9 cellular contexts compared by ENCODE assay signal in genomic region chr3:134030382-134030753, GRCh38. TPM values are rescaled to one million over a fixed set of nuclear protein-coding genes. Genes with fewer than 3 reads are reported as not detected.
DNase-seq lines count a peak whose midpoint lies in the region; ATAC-seq, FAIRE-seq and TF ChIP-seq lines count a peak whose summit lies in the region.
"Had no signal": no experiment of that assay in that cellular context is flagged by ENCODE, and none has a peak within 500 bp of the region (broad histone marks: within the 10 kb centered on the region; RNA-seq: fewer than 3 reads in every experiment).

No MANE protein-coding gene starts in this region.

- no peak for TF ChIP-seq CTCF in keratinocyte (optimal IDR thresholded peaks at IDR 0.05 in 1 of 3, IDR thresholded peaks at IDR 0.05 in 1 of 3, conservative IDR thresholded peaks at IDR 0.05 in 1 of 3; ENCODE audit: extremely low read depth in 1 of 3, insufficient read depth in 2 of 3, low read length in 3 of 3)
- no peak for TF ChIP-seq CTCF in thyroid gland (IDR thresholded peaks at IDR 0.05)

- H3K4me2 ChIP-seq in keratinocyte (ENCODE audit: control insufficient read depth, extremely low read depth, insufficient read depth, low read depth, low read length): peak overlapping the region; percentile 83

- ATAC-seq in activated CD8-positive, alpha-beta memory T cell treated with anti-CD3 and anti-CD28 coated beads, Interleukin-2, amount 10 ng/mL, durations not matched to agents 7 days and 5 days: no peak
- no peak for ATAC-seq in HG03025 (IDR thresholded peaks at IDR 0.05; ENCODE audit: low FRiP score, unreplicated experiment)

- H3K27ac ChIP-seq in keratinocyte (ENCODE audit: control insufficient read depth, insufficient read depth, low read length) (no peak overlapping the region), thyroid gland (peak overlapping the region; percentile 90 to 94 (median 93))
- H3K27ac ChIP-seq: epithelial cell of prostate had no signal

- no peak for FAIRE-seq in keratinocyte (lab: Jason Lieb, UNC)

- H3K27me3 ChIP-seq in keratinocyte (ENCODE audit: control insufficient read depth, extremely low read depth, insufficient read depth, low read length) (peaks cover 43% of the 10 kb centered on the region), thyroid gland (no peaks in the 10 kb centered on the region)

- CTCF ChIA-PET in activated CD8-positive, alpha-beta memory T cell treated with anti-CD3 and anti-CD28 coated beads, Interleukin-2, amount 10 ng/mL, durations not matched to agents 7 days and 5 days (lab: Charles Lee): no interaction called here

- DNase-seq in activated CD8-positive, alpha-beta memory T cell treated with anti-CD3 and anti-CD28 coated beads, Interleukin-2, amount 10 ng/mL, durations not matched to agents 7 days and 5 days: no peak
- no peak for DNase-seq in activated CD8-positive, alpha-beta memory T cell treated with anti-CD3 and anti-CD28 coated beads, Interleukin-2, amount 50 U/mL, for 48 hours
- DNase-seq in keratinocyte (ENCODE audit: low read depth, low spot score): no peak
- peak; percentile 85 to 89 for DNase-seq in thyroid gland
- no peak for DNase-seq in stimulated activated CD4-positive, alpha-beta T cell treated with anti-CD3 and anti-CD28 coated beads, Interleukin-4, amount 100 ng/mL, for 1 hour
- no peak for DNase-seq in NCI-H187 (lab: John Stamatoyannopoulos, UW)

- no peak overlapping the region for H3K9ac ChIP-seq in keratinocyte (ENCODE audit: control insufficient read depth, extremely low read depth, insufficient read depth, low read length)

- peak overlapping the region; percentile 37 for H2AFZ ChIP-seq in keratinocyte (ENCODE audit: control insufficient read depth, low read length)

- H3K9me3 Mint-ChIP-seq in activated CD8-positive, alpha-beta memory T cell treated with anti-CD3 and anti-CD28 coated beads, Interleukin-2, amount 10 ng/mL, durations not matched to agents 7 days and 5 days (ENCODE audit: low read depth): no peaks in the 10 kb centered on the region
- H3K9me3 Mint-ChIP-seq in activated naive CD8-positive, alpha-beta T cell (ENCODE audit: low read depth): no peaks in the 10 kb centered on the region

- no peak overlapping the region for H3K27ac Mint-ChIP-seq in activated CD8-positive, alpha-beta memory T cell treated with anti-CD3 and anti-CD28 coated beads, Interleukin-2, amount 10 ng/mL, durations not matched to agents 7 days and 5 days
- no peak overlapping the region for H3K27ac Mint-ChIP-seq in activated naive CD8-positive, alpha-beta T cell

- WGBS in thyroid gland, 2 donors: 0 to 3% methylated on average over 1 to 9 of the region's 9 CpGs

- H3K36me3 Mint-ChIP-seq in activated CD8-positive, alpha-beta memory T cell treated with anti-CD3 and anti-CD28 coated beads, Interleukin-2, amount 10 ng/mL, durations not matched to agents 7 days and 5 days: no peaks in the 10 kb centered on the region
- H3K36me3 Mint-ChIP-seq in activated naive CD8-positive, alpha-beta T cell: no peaks in the 10 kb centered on the region

- peak in 1 of 2 donors; percentile 10 for TF ChIP-seq POLR2A in thyroid gland (IDR thresholded peaks at IDR 0.05)

- H3K9me1 ChIP-seq in keratinocyte (ENCODE audit: control insufficient read depth, extremely low read depth, insufficient read depth, low read length): no peaks in the 10 kb centered on the region

- peaks cover 7% of the 10 kb centered on the region for H3K4me1 ChIP-seq in keratinocyte (ENCODE audit: control insufficient read depth, extremely low read depth, insufficient read depth, low read length)
- H3K4me1 ChIP-seq in thyroid gland: peaks cover 12 to 30% of the 10 kb centered on the region in 2 donors

- peaks cover 2% of the 10 kb centered on the region for H3K4me1 Mint-ChIP-seq in activated CD8-positive, alpha-beta memory T cell treated with anti-CD3 and anti-CD28 coated beads, Interleukin-2, amount 10 ng/mL, durations not matched to agents 7 days and 5 days
- peaks cover 2% of the 10 kb centered on the region for H3K4me1 Mint-ChIP-seq in activated naive CD8-positive, alpha-beta T cell (ENCODE audit: low read depth)

- H3K79me2 ChIP-seq in keratinocyte (ENCODE audit: control insufficient read depth, insufficient read depth, low read length): no peaks in the 10 kb centered on the region

- intact Hi-C loops in thyroid gland (cut with DNase I): no loop called here

- H3K4me3 Mint-ChIP-seq in activated CD8-positive, alpha-beta memory T cell treated with anti-CD3 and anti-CD28 coated beads, Interleukin-2, amount 10 ng/mL, durations not matched to agents 7 days and 5 days: peak overlapping the region; percentile 20
- H3K4me3 Mint-ChIP-seq in activated naive CD8-positive, alpha-beta T cell: peak overlapping the region; percentile 69

- no peaks in the 10 kb centered on the region for H4K20me1 ChIP-seq in keratinocyte (ENCODE audit: control insufficient read depth, extremely low read depth, insufficient read depth, low read length)

- no peaks in the 10 kb centered on the region for H3K36me3 ChIP-seq in keratinocyte (ENCODE audit: control insufficient read depth in 2 of 2, extremely low read depth in 1 of 2, insufficient read depth in 2 of 2, low read length in 2 of 2)
- no peaks in the 10 kb centered on the region for H3K36me3 ChIP-seq in thyroid gland

- no peaks in the 10 kb centered on the region for H3K9me3 ChIP-seq in keratinocyte (ENCODE audit: control insufficient read depth, low read depth, low read length)
- no peaks in the 10 kb centered on the region for H3K9me3 ChIP-seq in thyroid gland

- H3K4me3 ChIP-seq in keratinocyte (ENCODE audit: control insufficient read depth in 2 of 3, extremely low read depth in 1 of 3, insufficient read depth in 2 of 3, low read depth in 1 of 3, low read length in 3 of 3) (peak overlapping the region; percentile 27 to 69 (median 44)), thyroid gland (replicated peaks in 1 of 3) (peak overlapping the region in 2 of 3 donors; percentile 66 to 72)

- dilution Hi-C loops in keratinocyte (cut with MboI; ENCODE audit: extremely low pct_ligation_motif_present, low sequenced_read_pairs): no loop called here

- peaks cover 64% of the 10 kb centered on the region for H3K27me3 Mint-ChIP-seq in activated CD8-positive, alpha-beta memory T cell treated with anti-CD3 and anti-CD28 coated beads, Interleukin-2, amount 10 ng/mL, durations not matched to agents 7 days and 5 days
- H3K27me3 Mint-ChIP-seq in activated naive CD8-positive, alpha-beta T cell: peaks cover 20% of the 10 kb centered on the region

RNA-seq across cellular contexts. Expression of gene SLCO2A1, which starts 0.6 kb away (rescaled TPM):
- not detected for total RNA-seq in activated CD8-positive, alpha-beta memory T cell treated with anti-CD3 and anti-CD28 coated beads, Interleukin-2, amount 10 ng/mL, durations not matched to agents 7 days and 5 days
- 0.80 to 1.8 TPM (median 0.93 TPM) in 3 replicates for polyA plus RNA-seq in keratinocyte
- 0.14 TPM for polyA plus RNA-seq in keratinocyte (2011; ENCODE audit: low read depth)
- 0.94 and 0.96 TPM in 2 replicates for polyA plus RNA-seq in keratinocyte (2011; cell fraction: cytosol; rRNA removed)
- polyA plus RNA-seq in keratinocyte (2011; cell fraction: nucleus; rRNA removed): 5.6 and 9.9 TPM in 2 replicates
- polyA plus RNA-seq in keratinocyte (2012; ENCODE audit: low replicate concordance): 1.2 and 1.5 TPM in 2 replicates
- polyA minus RNA-seq in keratinocyte: 1.5 to 7.7 TPM (median 2.0 TPM) in 3 replicates
- polyA minus RNA-seq in keratinocyte (2011; cell fraction: cytosol; rRNA and poly(A)+ RNA removed): 2.9 TPM
- 2.5 and 5.5 TPM in 2 replicates for polyA minus RNA-seq in keratinocyte (2011; cell fraction: nucleus; rRNA and poly(A)+ RNA removed)
- 10 to 100 TPM; 26.0 to 76.6 (median 41.0) TPM for total RNA-seq in thyroid gland

Comparison
In these comparisons a context has a peak if more than half of its experiments do, and no peak if none do; other contexts are left out.
1. DNase-seq: peak in thyroid gland (2 of 2); none in activated CD8-positive, alpha-beta memory T cell treated with anti-CD3 and anti-CD28 coated beads, Interleukin-2, amount 10 ng/mL, durations not matched to agents 7 days and 5 days (single experiment), activated CD8-positive, alpha-beta memory T cell treated with anti-CD3 and anti-CD28 coated beads, Interleukin-2, amount 50 U/mL, for 48 hours (single experiment), keratinocyte (single experiment), stimulated activated CD4-positive, alpha-beta T cell treated with anti-CD3 and anti-CD28 coated beads, Interleukin-4, amount 100 ng/mL, for 1 hour (single experiment) and NCI-H187 (0 of 2).
2. RNA of gene SLCO2A1, which starts 0.6 kb away (total RNA-seq): 26.0 to 76.6 TPM in thyroid gland; not detected in activated CD8-positive, alpha-beta memory T cell treated with anti-CD3 and anti-CD28 coated beads, Interleukin-2, amount 10 ng/mL, durations not matched to agents 7 days and 5 days; every median in the first group is over 10 times any median in the second.